In genomic region chr11:61762798-61763197, GRCh38 we compare ENCODE assay signal across 18 cellular contexts. TPM values are rescaled to one million over a fixed set of nuclear protein-coding genes. Genes with fewer than 3 reads are reported as not detected.
DNase-seq lines count a peak whose midpoint lies in the region; ATAC-seq, FAIRE-seq and TF ChIP-seq lines count a peak whose summit lies in the region.
"Had no signal": no experiment of that assay in that cellular context is flagged by ENCODE, and none has a peak within 500 bp of the region (broad histone marks: within the 10 kb centered on the region; RNA-seq: fewer than 3 reads in every experiment).

No MANE protein-coding gene starts in this region.

- ATAC-seq in HG03442 (IDR thresholded peaks at IDR 0.05; ENCODE audit: unreplicated experiment) = no peak
- ATAC-seq: K562 had no signal

- peaks cover 19% of the 10 kb centered on the region for H4K20me1 ChIP-seq in astrocyte (ENCODE audit: insufficient read depth, low read length)

- H3K4me1 Mint-ChIP-seq in astrocyte (ENCODE audit: low read depth, unreplicated experiment) = peaks cover 19% of the 10 kb centered on the region

- no peaks in the 10 kb centered on the region for H3K27me3 Mint-ChIP-seq in astrocyte (ENCODE audit: low read depth, unreplicated experiment)

- FAIRE-seq in astrocyte (lab: Jason Lieb, UNC) = no peak
- FAIRE-seq: A204.1, GM19239 had no signal

- no peak for TF ChIP-seq EP300 in stomach (IDR thresholded peaks at IDR 0.05)

- 67 to 80% methylated on average over 6 of the region's 15 CpGs for WGBS in mesodermal cell (ENCODE audit: insufficient coverage in 2 of 2), 2 experiments
- WGBS in stomach, 5 donors = 46 to 65% (median 60%) methylated on average over 14 to 15 of the region's 15 CpGs

- H3K27ac ChIP-seq in astrocyte (ENCODE audit: low read depth, low read length) (no peak overlapping the region), mesodermal cell (ENCODE audit: low read depth, low read length, severe bottlenecking) (peak overlapping the region; percentile 67), stomach (peak overlapping the region; percentile 89 to 95 (median 90))

- H3K36me3 ChIP-seq in astrocyte (ENCODE audit: insufficient read depth, low read length) = no peaks in the 10 kb centered on the region
- H3K36me3 ChIP-seq in mesodermal cell (ENCODE audit: control insufficient read depth, insufficient read depth, low read length) = peaks cover 39% of the 10 kb centered on the region
- peaks cover 0 to 4% (median 0%) of the 10 kb centered on the region in 4 donors for H3K36me3 ChIP-seq in stomach

- no peak for TF ChIP-seq POLR2A in stomach (IDR thresholded peaks at IDR 0.05)

- peaks cover 42% of the 10 kb centered on the region for H3K79me2 ChIP-seq in astrocyte (ENCODE audit: insufficient read depth, low read length)

- H3K4me3 ChIP-seq in astrocyte (ENCODE audit: insufficient read depth, low read depth, low read length) (no peak overlapping the region), mesodermal cell (ENCODE audit: extremely low read depth, insufficient read depth, low read length, poor library complexity, severe bottlenecking) (no peak overlapping the region), stomach (no peak overlapping the region)
- H3K4me3 ChIP-seq: K562 had no signal

- DNase-seq in NCI-H82 treated with DMSO at 0.1 percent for 48 hours (lab: John Stamatoyannopoulos, UW; ENCODE audit: unreplicated experiment) (peak; percentile 17), astrocyte (ENCODE audit: low read depth) (no peak), stomach (no peak), H4 (ENCODE audit: low spot score) (no peak), anterior cingulate cortex (lab: John Stamatoyannopoulos, UW) (no peak), NCI-H2196 treated with DMSO at 0.1 percent for 48 hours (lab: John Stamatoyannopoulos, UW; ENCODE audit: unreplicated experiment) (no peak)
- DNase-seq: Caco-2; CD4-positive, alpha-beta T cell; GDM1; GOT3; NCI-H1105; NCI-H1694 treated with DMSO at 0.1 percent for 48 hours; NCI-H510A had no signal

- H3K27ac Mint-ChIP-seq in astrocyte (ENCODE audit: unreplicated experiment) = no peak overlapping the region
- H3K27ac Mint-ChIP-seq: CD4-positive, alpha-beta T cell had no signal

- no peak for TF ChIP-seq CTCF in astrocyte (IDR thresholded peaks at IDR 0.05; ENCODE audit: insufficient read depth, low read depth, low read length)
- TF ChIP-seq CTCF in stomach (IDR thresholded peaks at IDR 0.05) = no peak

- no peaks in the 10 kb centered on the region for H3K9me3 ChIP-seq in astrocyte (ENCODE audit: insufficient read depth, low read depth, low read length)
- H3K9me3 ChIP-seq in mesodermal cell (ENCODE audit: control insufficient read depth, low read length) = no peaks in the 10 kb centered on the region
- H3K9me3 ChIP-seq in stomach = no peaks in the 10 kb centered on the region
- H3K9me3 ChIP-seq: Caco-2 had no signal

- no peak overlapping the region for H2AFZ ChIP-seq in astrocyte (ENCODE audit: low read depth, low read length)

- H3K4me1 ChIP-seq in astrocyte (ENCODE audit: insufficient read depth, low read length) (peaks cover 17% of the 10 kb centered on the region), mesodermal cell (ENCODE audit: control insufficient read depth, insufficient read depth, low read length, poor library complexity, severe bottlenecking) (peaks cover 51% of the 10 kb centered on the region), stomach (peaks cover 57 to 91% (median 78%) of the 10 kb centered on the region in 4 donors)

- no peaks in the 10 kb centered on the region for H3K9me3 Mint-ChIP-seq in astrocyte (ENCODE audit: unreplicated experiment)
- H3K9me3 Mint-ChIP-seq: CD4-positive, alpha-beta T cell had no signal

- H3K4me3 Mint-ChIP-seq in astrocyte (ENCODE audit: unreplicated experiment) = no peak overlapping the region
- H3K4me3 Mint-ChIP-seq: CD4-positive, alpha-beta T cell had no signal

- peak overlapping the region; percentile 19 for H3K4me2 ChIP-seq in astrocyte (ENCODE audit: low read length)

- intact Hi-C loops in stomach (cut with DNase I; ENCODE audit: low total_unique reads) = no loop called here

- no peak overlapping the region for H3K9ac ChIP-seq in astrocyte (ENCODE audit: low read length)

- no peaks in the 10 kb centered on the region for H3K27me3 ChIP-seq in astrocyte (ENCODE audit: insufficient read depth, low read length)
- H3K27me3 ChIP-seq in stomach = peaks cover 0 to 39% (median 0%) of the 10 kb centered on the region in 3 donors

- H3K36me3 Mint-ChIP-seq in astrocyte (ENCODE audit: low read depth, unreplicated experiment) = peaks cover 4% of the 10 kb centered on the region

RNA-seq across cellular contexts. Expression of gene MYRF, which starts 10.4 kb away (rescaled TPM):
- total RNA-seq in astrocyte (39.5 and 53.9 TPM in 2 replicates), stomach (100 to 1,000 TPM in 3 of 5 donors, 10 to 100 TPM in 1, 1 to 10 TPM in 1; 6.4 to 527 (median 240) TPM)
- polyA plus RNA-seq in mesodermal cell (2013, experiment 1 of 2) = 69.9 TPM
- polyA plus RNA-seq in mesodermal cell (2013, experiment 2 of 2) = 71.1 TPM
- polyA plus RNA-seq in stomach = 10 to 100 TPM; 19.0 to 45.9 (median 20.5) TPM
- 1.0 and 1.2 TPM in 2 replicates for total RNA-seq in H4 (2014; rRNA removed; shearing (Covaris generic))

RNA-seq across cellular contexts. Expression of gene TMEM258, which starts 29.6 kb away (rescaled TPM):
- 97.8 and 98.6 TPM in 2 replicates for total RNA-seq in astrocyte
- 270 TPM for polyA plus RNA-seq in mesodermal cell (2013, experiment 1 of 2)
- polyA plus RNA-seq in mesodermal cell (2013, experiment 2 of 2) = 257 TPM
- total RNA-seq in stomach = 10 to 100 TPM in 4 of 5 donors, not detected in 1; 24.1 to 50.3 (median 42.8) TPM
- polyA plus RNA-seq in stomach = 100 to 1,000 TPM; 184 to 274 (median 210) TPM
- 133 and 142 TPM in 2 replicates for total RNA-seq in H4 (2014; rRNA removed; shearing (Covaris generic))

RNA-seq across cellular contexts. Expression of gene FEN1, which starts 29.9 kb away (rescaled TPM):
- total RNA-seq in astrocyte (13.6 and 13.8 TPM in 2 replicates), stomach (10 to 100 TPM in 2 of 5 donors, 1 to 10 TPM in 2, not detected in 1; 4.2 to 24.6 (median 10.4) TPM)
- polyA plus RNA-seq in mesodermal cell (2013, experiment 1 of 2) = 34.0 TPM
- 29.7 TPM for polyA plus RNA-seq in mesodermal cell (2013, experiment 2 of 2)
- polyA plus RNA-seq in stomach = 10 to 100 TPM in 1 of 3 donors, 1 to 10 TPM in 2; 5.0 to 14.3 (median 10.0) TPM
- 104 and 118 TPM in 2 replicates for total RNA-seq in H4 (2014; rRNA removed; shearing (Covaris generic))

RNA-seq across cellular contexts. Expression of gene FADS1, which starts 54.0 kb away (rescaled TPM):
- 56.7 and 74.6 TPM in 2 replicates for total RNA-seq in astrocyte
- 174 TPM for polyA plus RNA-seq in mesodermal cell (2013, experiment 1 of 2)
- 172 TPM for polyA plus RNA-seq in mesodermal cell (2013, experiment 2 of 2)
- 10 to 100 TPM in 4 of 5 donors, not detected in 1; 11.7 to 56.5 (median 17.3) TPM for total RNA-seq in stomach
- 1 to 10 TPM; 1.8 to 6.4 (median 4.1) TPM for polyA plus RNA-seq in stomach
- 63.2 and 68.0 TPM in 2 replicates for total RNA-seq in H4 (2014; rRNA removed; shearing (Covaris generic))
